In the genomic region with DNA sequence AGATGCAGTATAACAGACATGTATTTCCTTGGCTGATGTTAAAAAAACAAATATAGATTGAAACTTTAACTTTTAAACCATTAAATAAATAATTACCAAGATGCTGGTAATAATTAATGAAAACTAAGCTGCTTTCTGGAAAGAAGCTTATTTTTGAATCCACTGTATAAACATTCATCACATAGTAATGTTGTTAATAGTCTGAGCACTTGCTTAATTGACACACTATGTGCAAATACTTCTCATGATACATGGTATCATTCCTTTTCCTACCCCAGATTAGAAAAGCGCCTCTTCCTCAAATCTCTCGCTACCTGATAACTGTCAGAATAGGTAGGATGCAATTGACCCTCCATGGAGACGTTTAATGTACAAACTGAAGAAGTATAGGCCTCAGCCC, we compare ENCODE assay signal across 21 cellular contexts. TPM values are rescaled to one million over a fixed set of nuclear protein-coding genes. Genes with fewer than 3 reads are reported as not detected.
"Had no signal": no experiment of that assay in that cellular context is flagged by ENCODE, and none has a peak within 500 bp of the region (broad histone marks: within the 10 kb centered on the region; RNA-seq: fewer than 3 reads in every experiment).

No MANE protein-coding gene starts in this region.

- H3K4me1 ChIP-seq: colonic mucosa, upper lobe of left lung, uterus had no signal

- H3K4me1 Mint-ChIP-seq: natural killer cell; stimulated activated effector memory CD8-positive, alpha-beta T cell treated with anti-CD3 and anti-CD28 coated beads, Interleukin-12 subunit alpha, Interleukin-12 subunit beta, amount 100 ng/mL, for 72 hours had no signal

- DNase-seq: colonic mucosa; dermis blood vessel endothelial cell; erythroblast; foreskin keratinocyte; head of caudate nucleus; natural killer cell; nucleus accumbens; ovary; right cardiac atrium; stimulated activated CD4-positive, alpha-beta T cell treated with anti-CD3 and anti-CD28 coated beads, Interleukin-4, amount 100 ng/mL, for 1 hour; stimulated activated CD8-positive, alpha-beta memory T cell treated with anti-CD3 and anti-CD28 coated beads, Interleukin-4, amount 100 ng/mL, for 48 hours; tibial artery; upper lobe of left lung; uterus had no signal

- ATAC-seq: foreskin keratinocyte; left lobe of liver; natural killer cell; right cardiac atrium; stimulated activated effector memory CD8-positive, alpha-beta T cell treated with anti-CD3 and anti-CD28 coated beads, Interleukin-12 subunit alpha, Interleukin-12 subunit beta, amount 100 ng/mL, for 72 hours had no signal

- H3K4me3 ChIP-seq: colonic mucosa, hepatocyte, neural progenitor cell, ovary, smooth muscle cell, tibial artery, upper lobe of left lung, uterus had no signal

- H3K36me3 ChIP-seq: colonic mucosa, neural progenitor cell, ovary, uterus had no signal

- H3K9me3 Mint-ChIP-seq: mesothelial cell of epicardium; natural killer cell; neural progenitor cell; stimulated activated effector memory CD8-positive, alpha-beta T cell treated with anti-CD3 and anti-CD28 coated beads, Interleukin-12 subunit alpha, Interleukin-12 subunit beta, amount 100 ng/mL, for 72 hours; stimulated activated naive CD8-positive, alpha-beta T cell treated with anti-CD3 and anti-CD28 coated beads, Interleukin-15, Interleukin-2, amounts not matched to agents 100 ng/mL and 50 ng/mL, for 24 hours had no signal

- H3K9me3 ChIP-seq: colonic mucosa, ovary, tibial artery, upper lobe of left lung, uterus had no signal

- H3K27me3 ChIP-seq: colonic mucosa, foreskin keratinocyte, hepatocyte, neural progenitor cell, ovary, tibial artery, upper lobe of left lung, uterus had no signal

- H3K4me2 ChIP-seq: hepatocyte, neural progenitor cell, smooth muscle cell had no signal

- H3K4me3 Mint-ChIP-seq: mesothelial cell of epicardium; natural killer cell; neural progenitor cell; stimulated activated effector memory CD8-positive, alpha-beta T cell treated with anti-CD3 and anti-CD28 coated beads, Interleukin-12 subunit alpha, Interleukin-12 subunit beta, amount 100 ng/mL, for 72 hours; stimulated activated naive CD8-positive, alpha-beta T cell treated with anti-CD3 and anti-CD28 coated beads, Interleukin-15, Interleukin-2, amounts not matched to agents 100 ng/mL and 50 ng/mL, for 24 hours had no signal

- H3K36me3 Mint-ChIP-seq: mesothelial cell of epicardium; natural killer cell; neural progenitor cell; stimulated activated effector memory CD8-positive, alpha-beta T cell treated with anti-CD3 and anti-CD28 coated beads, Interleukin-12 subunit alpha, Interleukin-12 subunit beta, amount 100 ng/mL, for 72 hours had no signal

- H3K9ac ChIP-seq: neural progenitor cell had no signal

- H3K27ac ChIP-seq: colonic mucosa, foreskin keratinocyte, hepatocyte, neural progenitor cell, ovary, tibial artery, upper lobe of left lung, uterus had no signal

- H2AFZ ChIP-seq: hepatocyte, neural progenitor cell had no signal

- H3K27ac Mint-ChIP-seq: mesothelial cell of epicardium; natural killer cell; neural progenitor cell; stimulated activated effector memory CD8-positive, alpha-beta T cell treated with anti-CD3 and anti-CD28 coated beads, Interleukin-12 subunit alpha, Interleukin-12 subunit beta, amount 100 ng/mL, for 72 hours; stimulated activated naive CD8-positive, alpha-beta T cell treated with anti-CD3 and anti-CD28 coated beads, Interleukin-15, Interleukin-2, amounts not matched to agents 100 ng/mL and 50 ng/mL, for 24 hours had no signal

- H3K27me3 Mint-ChIP-seq: stimulated activated naive CD8-positive, alpha-beta T cell treated with anti-CD3 and anti-CD28 coated beads, Interleukin-15, Interleukin-2, amounts not matched to agents 100 ng/mL and 50 ng/mL, for 24 hours had no signal

- H3K79me2 ChIP-seq: hepatocyte had no signal

RNA-seq across cellular contexts. Expression of a gene that starts 15.0 kb away (rescaled TPM):
- total RNA-seq: foreskin keratinocyte had no signal
- polyA plus RNA-seq: foreskin keratinocyte, smooth muscle cell had no signal
